In the genomic region with DNA sequence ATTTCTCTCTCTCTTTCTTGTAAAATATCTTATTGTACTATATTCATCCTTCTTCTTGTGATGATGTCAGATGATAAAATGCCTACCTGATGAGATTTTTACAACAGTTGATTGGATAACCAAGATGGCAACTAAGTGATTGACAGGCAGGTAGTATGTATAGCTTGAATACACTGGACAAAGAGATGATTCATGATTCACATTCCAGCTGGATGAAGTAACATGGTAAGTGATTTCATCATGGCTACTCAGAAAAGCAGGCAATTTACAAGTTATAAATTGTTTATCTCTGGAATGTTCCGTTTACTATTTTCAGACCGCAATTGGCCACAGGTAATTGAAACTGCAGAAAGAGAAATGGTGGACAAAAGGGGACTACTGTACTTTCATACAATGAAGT, we compare ENCODE assay signal across 20 cellular contexts.
A peak's percentile ranks its signal among the peaks of the same experiment; 100 is the strongest.
DNase-seq lines count a peak whose midpoint lies in the region; ATAC-seq and TF ChIP-seq lines count a peak whose summit lies in the region.
"Had no signal": no experiment of that assay in that cellular context is flagged by ENCODE, and none has a peak within 500 bp of the region (broad histone marks: within the 10 kb centered on the region; RNA-seq: fewer than 3 reads in every experiment).

No MANE protein-coding gene starts in this region.

- H3K27ac ChIP-seq in A673 (ENCODE audit: low read depth, low read length, poor library complexity, severe bottlenecking) = no peak overlapping the region
- H3K27ac ChIP-seq in MM.1S (ENCODE audit: low read length) = no peak overlapping the region
- H3K27ac ChIP-seq: GM23248, thyroid gland had no signal

- CTCF ChIA-PET in A673 (lab: Charles Lee) = no interaction called here

- no TSS peak for BruUV-seq in A673 (replicated peaks; lab: Mats Ljungman, UMichigan)

- no peaks in the 10 kb centered on the region for H3K79me2 ChIP-seq in MM.1S (ENCODE audit: low read length)

- intact Hi-C loops in A673 (cut with micrococcal nuclease; ENCODE audit: unreplicated experiment) = no loop called here

- no peaks in the 10 kb centered on the region for H3K9me3 ChIP-seq in A673 (ENCODE audit: low read depth, low read length, poor library complexity, severe bottlenecking)
- H3K9me3 ChIP-seq in MM.1S (replicated peaks; ENCODE audit: insufficient read depth, low read length) = no peaks in the 10 kb centered on the region
- H3K9me3 ChIP-seq: thyroid gland had no signal

- TF ChIP-seq CTCF in A673 (conservative IDR thresholded peaks at IDR 0.05; ENCODE audit: low read depth, low read length) (no peak), MM.1S (IDR thresholded peaks at IDR 0.05; ENCODE audit: low read length) (no peak)

- no peaks in the 10 kb centered on the region for H3F3A ChIP-seq in MM.1S (ENCODE audit: insufficient read depth, low read length)

- H4K20me1 ChIP-seq in MM.1S (ENCODE audit: insufficient read depth, low read length) = no peaks in the 10 kb centered on the region

- no peaks in the 10 kb centered on the region for H3K9me2 ChIP-seq in MM.1S (replicated peaks; ENCODE audit: insufficient read depth, low read length)

- no peak overlapping the region for H3K4me3 ChIP-seq in A673 (ENCODE audit: low read depth, low read length, poor library complexity, severe bottlenecking)
- H3K4me3 ChIP-seq in MM.1S (ENCODE audit: low read length) = no peak overlapping the region
- H3K4me3 ChIP-seq: GM23248, thyroid gland had no signal

- H2AFZ ChIP-seq in MM.1S (ENCODE audit: low read length) = no peak overlapping the region
- H2AFZ ChIP-seq: GM23248 had no signal

- no peak overlapping the region for H3K9ac ChIP-seq in MM.1S (ENCODE audit: low read length)
- H3K9ac ChIP-seq: GM23248 had no signal

- H3K27me3 ChIP-seq in A673 (replicated peaks; ENCODE audit: insufficient read depth, low read depth, low read length, poor library complexity) (no peaks in the 10 kb centered on the region), MM.1S (replicated peaks; ENCODE audit: insufficient read depth, low read length) (no peaks in the 10 kb centered on the region)
- H3K27me3 ChIP-seq: thyroid gland had no signal

- H3K36me3 ChIP-seq in A673 (ENCODE audit: insufficient read depth, low read length, poor library complexity, severe bottlenecking) (no peaks in the 10 kb centered on the region), MM.1S (replicated peaks; ENCODE audit: insufficient read depth, low read length) (no peaks in the 10 kb centered on the region)
- H3K36me3 ChIP-seq: thyroid gland had no signal

- ATAC-seq in SK-N-SH treated with all-trans-retinoic acid at 6 μM for 48 hours = no peak
- ATAC-seq in GM19324 (IDR thresholded peaks at IDR 0.05; ENCODE audit: low FRiP score, unreplicated experiment) = no peak
- ATAC-seq: left colon had no signal

- no peak overlapping the region for H3K4me2 ChIP-seq in MM.1S (ENCODE audit: low read depth, low read length)

- POLR2A ChIA-PET in A673 (lab: Charles Lee; ENCODE audit: low non-redundant PET) = no interaction called here

- H3K4me1 ChIP-seq in A673 (ENCODE audit: insufficient read depth, low read length, poor library complexity, severe bottlenecking) = peaks cover under 1% of the 10 kb centered on the region
- H3K4me1 ChIP-seq in MM.1S (ENCODE audit: low read length) = no peaks in the 10 kb centered on the region
- H3K4me1 ChIP-seq: thyroid gland had no signal

- DNase-seq in A673 (ENCODE audit: low spot score) = peak; percentile 38
- DNase-seq in HS-5 (ENCODE audit: low read depth) = peak; percentile 33
- peak; percentile 26 for DNase-seq in foreskin melanocyte
- DNase-seq in NCI-H2171 treated with DMSO at 0.1 percent for 48 hours (lab: John Stamatoyannopoulos, UW) = no peak
- DNase-seq in MM.1S = no peak
- DNase-seq in NCI-H1930 (lab: John Stamatoyannopoulos, UW) = no peak
- DNase-seq: activated CD4-positive, alpha-beta T cell treated with anti-CD3 and anti-CD28 coated beads, Interleukin-2, amount 10 ng/mL, durations not matched to agents 24 days and 14 days; activated CD8-positive, alpha-beta memory T cell treated with anti-CD3 and anti-CD28 coated beads, Interleukin-2, amount 50 U/mL, for 48 hours; activated gamma-delta T cell; DMS79 treated with DMSO at 0.1 percent for 48 hours; GM23248; left colon; NCI-H2081; NCI-H524; retina; stimulated activated CD4-positive, alpha-beta T cell treated with anti-CD3 and anti-CD28 coated beads, Interleukin-15, amount 100 ng/mL, for 24 hours; stimulated activated naive CD4-positive, alpha-beta T cell; thyroid gland had no signal

TF ChIP-seq in SK-N-SH treated with all-trans-retinoic acid at 6 μM for 48 hours, 23 proteins besides CTCF, POLR2A, EP300 and RAD21:
- TF ChIP-seq ARNTL (CRISPR knock-in tag; IDR thresholded peaks at IDR 0.05; ENCODE audit: borderline replicate concordance, low read depth) (no peak), BACH2 (CRISPR knock-in tag; IDR thresholded peaks at IDR 0.05; ENCODE audit: borderline replicate concordance) (no peak), ZNF70 (CRISPR knock-in tag; IDR thresholded peaks at IDR 0.05) (no peak), PPARA (CRISPR knock-in tag; IDR thresholded peaks at IDR 0.05; ENCODE audit: borderline replicate concordance) (no peak), ISL1 (CRISPR knock-in tag; IDR thresholded peaks at IDR 0.05) (peak; percentile 69), GLIS3 (CRISPR knock-in tag; IDR thresholded peaks at IDR 0.05) (no peak), TCF4 (CRISPR knock-in tag; IDR thresholded peaks at IDR 0.05; ENCODE audit: borderline replicate concordance) (no peak), ZNF565 (CRISPR knock-in tag; conservative IDR thresholded peaks at IDR 0.05; ENCODE audit: low read depth) (no peak), OSR1 (CRISPR knock-in tag; IDR thresholded peaks at IDR 0.05) (no peak), TOX (CRISPR knock-in tag; IDR thresholded peaks at IDR 0.05; ENCODE audit: borderline replicate concordance) (no peak), ZFP30 (CRISPR knock-in tag; IDR thresholded peaks at IDR 0.05) (no peak), ZC3H10 (CRISPR knock-in tag; IDR thresholded peaks at IDR 0.05) (no peak)
- TF ChIP-seq, protein P1, sequence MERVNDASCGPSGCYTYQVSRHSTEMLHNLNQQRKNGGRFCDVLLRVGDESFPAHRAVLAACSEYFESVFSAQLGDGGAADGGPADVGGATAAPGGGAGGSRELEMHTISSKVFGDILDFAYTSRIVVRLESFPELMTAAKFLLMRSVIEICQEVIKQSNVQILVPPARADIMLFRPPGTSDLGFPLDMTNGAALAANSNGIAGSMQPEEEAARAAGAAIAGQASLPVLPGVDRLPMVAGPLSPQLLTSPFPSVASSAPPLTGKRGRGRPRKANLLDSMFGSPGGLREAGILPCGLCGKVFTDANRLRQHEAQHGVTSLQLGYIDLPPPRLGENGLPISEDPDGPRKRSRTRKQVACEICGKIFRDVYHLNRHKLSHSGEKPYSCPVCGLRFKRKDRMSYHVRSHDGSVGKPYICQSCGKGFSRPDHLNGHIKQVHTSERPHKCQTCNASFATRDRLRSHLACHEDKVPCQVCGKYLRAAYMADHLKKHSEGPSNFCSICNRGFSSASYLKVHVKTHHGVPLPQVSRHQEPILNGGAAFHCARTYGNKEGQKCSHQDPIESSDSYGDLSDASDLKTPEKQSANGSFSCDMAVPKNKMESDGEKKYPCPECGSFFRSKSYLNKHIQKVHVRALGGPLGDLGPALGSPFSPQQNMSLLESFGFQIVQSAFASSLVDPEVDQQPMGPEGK (CRISPR knock-in tag; IDR thresholded peaks at IDR 0.05; ENCODE audit: borderline replicate concordance) = no peak
- TF ChIP-seq, protein P2, sequence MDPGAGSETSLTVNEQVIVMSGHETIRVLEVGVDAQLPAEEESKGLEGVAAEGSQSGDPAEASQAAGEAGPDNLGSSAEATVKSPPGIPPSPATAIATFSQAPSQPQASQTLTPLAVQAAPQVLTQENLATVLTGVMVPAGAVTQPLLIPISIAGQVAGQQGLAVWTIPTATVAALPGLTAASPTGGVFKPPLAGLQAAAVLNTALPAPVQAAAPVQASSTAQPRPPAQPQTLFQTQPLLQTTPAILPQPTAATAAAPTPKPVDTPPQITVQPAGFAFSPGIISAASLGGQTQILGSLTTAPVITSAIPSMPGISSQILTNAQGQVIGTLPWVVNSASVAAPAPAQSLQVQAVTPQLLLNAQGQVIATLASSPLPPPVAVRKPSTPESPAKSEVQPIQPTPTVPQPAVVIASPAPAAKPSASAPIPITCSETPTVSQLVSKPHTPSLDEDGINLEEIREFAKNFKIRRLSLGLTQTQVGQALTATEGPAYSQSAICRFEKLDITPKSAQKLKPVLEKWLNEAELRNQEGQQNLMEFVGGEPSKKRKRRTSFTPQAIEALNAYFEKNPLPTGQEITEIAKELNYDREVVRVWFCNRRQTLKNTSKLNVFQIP (CRISPR knock-in tag; IDR thresholded peaks at IDR 0.05; ENCODE audit: borderline replicate concordance, low read depth) = 0 out of 2 replicates have a peak, but pooled peaks have one; percentile 20
- TF ChIP-seq, protein P3, sequence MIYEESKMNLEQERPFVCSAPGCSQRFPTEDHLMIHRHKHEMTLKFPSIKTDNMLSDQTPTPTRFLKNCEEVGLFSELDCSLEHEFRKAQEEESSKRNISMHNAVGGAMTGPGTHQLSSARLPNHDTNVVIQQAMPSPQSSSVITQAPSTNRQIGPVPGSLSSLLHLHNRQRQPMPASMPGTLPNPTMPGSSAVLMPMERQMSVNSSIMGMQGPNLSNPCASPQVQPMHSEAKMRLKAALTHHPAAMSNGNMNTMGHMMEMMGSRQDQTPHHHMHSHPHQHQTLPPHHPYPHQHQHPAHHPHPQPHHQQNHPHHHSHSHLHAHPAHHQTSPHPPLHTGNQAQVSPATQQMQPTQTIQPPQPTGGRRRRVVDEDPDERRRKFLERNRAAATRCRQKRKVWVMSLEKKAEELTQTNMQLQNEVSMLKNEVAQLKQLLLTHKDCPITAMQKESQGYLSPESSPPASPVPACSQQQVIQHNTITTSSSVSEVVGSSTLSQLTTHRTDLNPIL (CRISPR knock-in tag; IDR thresholded peaks at IDR 0.05; ENCODE audit: low read depth) = peak; percentile 78

Comparison
In these comparisons a context has a peak if more than half of its experiments do, and no peak if none do; other contexts are left out.
1. DNase-seq: peak in A673 (single experiment), HS-5 (single experiment) and foreskin melanocyte (single experiment); none in NCI-H2171 treated with DMSO at 0.1 percent for 48 hours (single experiment), MM.1S (single experiment) and NCI-H1930 (0 of 2).